Comparison of ENCODE assay signal across 11 cellular contexts in genomic region chr16:54938351-54939346, GRCh38. TPM values are rescaled to one million over a fixed set of nuclear protein-coding genes. Genes with fewer than 3 reads are reported as not detected.
DNase-seq lines count a peak whose midpoint lies in the region; ATAC-seq and TF ChIP-seq lines count a peak whose summit lies in the region.
"Had no signal": no experiment of that assay in that cellular context is flagged by ENCODE, and none has a peak within 500 bp of the region (broad histone marks: within the 10 kb centered on the region; RNA-seq: fewer than 3 reads in every experiment).

No MANE protein-coding gene starts in this region.

- H3K4me1 Mint-ChIP-seq in T-helper 2 cell treated with Interferon-gamma antibody and Interleukin-4, amounts not matched to agents 5 μg/mL and 100 μg/mL, for 36 hours (ENCODE audit: low read depth): peaks cover 6% of the 10 kb centered on the region
- no peaks in the 10 kb centered on the region for H3K4me1 Mint-ChIP-seq in activated T-helper 1 cell treated with anti-CD3 and anti-CD28 coated beads, Interleukin-12 subunit alpha, Interleukin-12 subunit beta, Interleukin-2, Interleukin-4 antibody, amounts not matched to agents 30 ng/mL and 10 ng/mL and 1 ng/mL, durations not matched to agents 14 hours and 24 hours and 36 hours (ENCODE audit: low read depth)
- peaks cover 20% of the 10 kb centered on the region for H3K4me1 Mint-ChIP-seq in HFFc6 (ENCODE audit: low read depth)

- intact Hi-C loops in activated T-helper 1 cell treated with anti-CD3 and anti-CD28 coated beads, Interleukin-12 subunit alpha, Interleukin-12 subunit beta, Interleukin-2, Interleukin-4 antibody, amounts not matched to agents 30 ng/mL and 10 ng/mL and 1 ng/mL, durations not matched to agents 14 hours and 24 hours and 36 hours (cut with micrococcal nuclease): loop anchor here (2.0 to 5.0 kb wide), 3 partner anchors 394 to 1254 kb away; partner anchors contain the start of gene GNAO1
- intact Hi-C loops in left ventricle myocardium superior (cut with micrococcal nuclease): no loop called here
- intact Hi-C loops in prostate gland (cut with DNase I): loop anchor here (10.0 kb wide), 1 partner anchor 1034 kb away; no protein-coding TSS in a partner anchor

- TF ChIP-seq CTCF in prostate gland (IDR thresholded peaks at IDR 0.05) (peak in 2 of 4 experiments; percentile 13 to 36), HFFc6 (IDR thresholded peaks at IDR 0.05) (no peak)

- peak overlapping the region; percentile 60 for H3K27ac Mint-ChIP-seq in T-helper 2 cell treated with Interferon-gamma antibody and Interleukin-4, amounts not matched to agents 5 μg/mL and 100 μg/mL, for 36 hours
- H3K27ac Mint-ChIP-seq in activated T-helper 1 cell treated with anti-CD3 and anti-CD28 coated beads, Interleukin-12 subunit alpha, Interleukin-12 subunit beta, Interleukin-2, Interleukin-4 antibody, amounts not matched to agents 30 ng/mL and 10 ng/mL and 1 ng/mL, durations not matched to agents 14 hours and 24 hours and 36 hours: peak overlapping the region; percentile 18
- no peak overlapping the region for H3K27ac Mint-ChIP-seq in HFFc6

- no peaks in the 10 kb centered on the region for H3K36me3 ChIP-seq in prostate gland

- DNase-seq in T-helper 2 cell treated with Interferon-gamma antibody and Interleukin-4, amounts not matched to agents 5 μg/mL and 100 μg/mL, for 36 hours (ENCODE audit: low spot score): no peak
- no peak for DNase-seq in T-helper 2 cell
- no peak for DNase-seq in activated T-helper 1 cell treated with anti-CD3 and anti-CD28 coated beads, Interleukin-12 subunit alpha, Interleukin-12 subunit beta, Interleukin-2, Interleukin-4 antibody, amounts not matched to agents 30 ng/mL and 10 ng/mL and 1 ng/mL, durations not matched to agents 14 hours and 24 hours and 36 hours (ENCODE audit: low spot score)
- DNase-seq in left ventricle myocardium superior: peak; percentile 40
- peak; percentile 54 for DNase-seq in prostate gland (ENCODE audit: low spot score)
- no peak for DNase-seq in NCI-H2107 (lab: John Stamatoyannopoulos, UW)
- DNase-seq in DMS 273 treated with DMSO at 0.1 percent for 48 hours (lab: John Stamatoyannopoulos, UW): no peak
- DNase-seq in HFFc6: no peak
- DNase-seq: amniotic stem cell, GF-D8 had no signal

- H3K9me3 Mint-ChIP-seq in T-helper 2 cell treated with Interferon-gamma antibody and Interleukin-4, amounts not matched to agents 5 μg/mL and 100 μg/mL, for 36 hours: no peaks in the 10 kb centered on the region
- H3K9me3 Mint-ChIP-seq in activated T-helper 1 cell treated with anti-CD3 and anti-CD28 coated beads, Interleukin-12 subunit alpha, Interleukin-12 subunit beta, Interleukin-2, Interleukin-4 antibody, amounts not matched to agents 30 ng/mL and 10 ng/mL and 1 ng/mL, durations not matched to agents 14 hours and 24 hours and 36 hours: no peaks in the 10 kb centered on the region
- no peaks in the 10 kb centered on the region for H3K9me3 Mint-ChIP-seq in HFFc6

- no peaks in the 10 kb centered on the region for H3K9me3 ChIP-seq in prostate gland

- peaks cover 87% of the 10 kb centered on the region for H3K27me3 Mint-ChIP-seq in T-helper 2 cell treated with Interferon-gamma antibody and Interleukin-4, amounts not matched to agents 5 μg/mL and 100 μg/mL, for 36 hours (ENCODE audit: low read depth)
- peaks cover 80% of the 10 kb centered on the region for H3K27me3 Mint-ChIP-seq in activated T-helper 1 cell treated with anti-CD3 and anti-CD28 coated beads, Interleukin-12 subunit alpha, Interleukin-12 subunit beta, Interleukin-2, Interleukin-4 antibody, amounts not matched to agents 30 ng/mL and 10 ng/mL and 1 ng/mL, durations not matched to agents 14 hours and 24 hours and 36 hours (ENCODE audit: insufficient read depth)
- H3K27me3 Mint-ChIP-seq in HFFc6 (ENCODE audit: insufficient read depth): peaks cover 2% of the 10 kb centered on the region; the same call in 1 of the 2 replicates

- TF ChIP-seq POLR2A in prostate gland (IDR thresholded peaks at IDR 0.05): no peak

- no peaks in the 10 kb centered on the region for H3K27me3 ChIP-seq in prostate gland (replicated peaks; ENCODE audit: insufficient read depth)

- no peaks in the 10 kb centered on the region for H3K4me1 ChIP-seq in prostate gland (replicated peaks)

- peaks cover 6% of the 10 kb centered on the region for H3K36me3 Mint-ChIP-seq in T-helper 2 cell treated with Interferon-gamma antibody and Interleukin-4, amounts not matched to agents 5 μg/mL and 100 μg/mL, for 36 hours (ENCODE audit: low read depth)
- no peaks in the 10 kb centered on the region for H3K36me3 Mint-ChIP-seq in activated T-helper 1 cell treated with anti-CD3 and anti-CD28 coated beads, Interleukin-12 subunit alpha, Interleukin-12 subunit beta, Interleukin-2, Interleukin-4 antibody, amounts not matched to agents 30 ng/mL and 10 ng/mL and 1 ng/mL, durations not matched to agents 14 hours and 24 hours and 36 hours (ENCODE audit: low read depth)
- H3K36me3 Mint-ChIP-seq in HFFc6 (ENCODE audit: low read depth): peaks cover 12% of the 10 kb centered on the region

- H3K4me3 Mint-ChIP-seq in T-helper 2 cell treated with Interferon-gamma antibody and Interleukin-4, amounts not matched to agents 5 μg/mL and 100 μg/mL, for 36 hours: peak overlapping the region; percentile 32
- no peak overlapping the region for H3K4me3 Mint-ChIP-seq in activated T-helper 1 cell treated with anti-CD3 and anti-CD28 coated beads, Interleukin-12 subunit alpha, Interleukin-12 subunit beta, Interleukin-2, Interleukin-4 antibody, amounts not matched to agents 30 ng/mL and 10 ng/mL and 1 ng/mL, durations not matched to agents 14 hours and 24 hours and 36 hours
- H3K4me3 Mint-ChIP-seq in HFFc6: no peak overlapping the region

- no peak for ATAC-seq in left ventricle myocardium superior
- ATAC-seq: activated CD4-positive, CD25-positive, alpha-beta regulatory T cell treated with anti-CD3 and anti-CD28 coated beads, Interleukin-2, amount 50 U/mL, for 24 hours had no signal

- 27% methylated on average over 62 of the region's 64 CpGs for WGBS in prostate gland

- H3K4me3 ChIP-seq in prostate gland: peak overlapping the region in 1 of 2 donors; percentile 80

- H3K27ac ChIP-seq in prostate gland: peak overlapping the region; percentile 92 to 94

RNA-seq across cellular contexts. Expression of gene IRX5, which starts 8.0 kb away (rescaled TPM):
- total RNA-seq in activated T-helper 1 cell treated with anti-CD3 and anti-CD28 coated beads, Interleukin-12 subunit alpha, Interleukin-12 subunit beta, Interleukin-2, Interleukin-4 antibody, amounts not matched to agents 30 ng/mL and 10 ng/mL and 1 ng/mL, durations not matched to agents 14 hours and 24 hours and 36 hours: 0.16 and 0.20 TPM in 2 replicates
- total RNA-seq in left ventricle myocardium superior (0.47 TPM), prostate gland (10 to 100 TPM; 12.7 to 38.8 TPM)
- 1 to 10 TPM; 4.5 to 5.7 (median 4.7) TPM for total RNA-seq in HFFc6 (2021; fragmentation: NEBNext Ultra II Directional; extraction: Animal tissue kit (Norgen Biotek cat#: 25700))

Comparison
In these comparisons a context has a peak if more than half of its experiments do, and no peak if none do; other contexts are left out.
1. DNase-seq: peak in left ventricle myocardium superior (single experiment) and prostate gland (single experiment); none in T-helper 2 cell treated with Interferon-gamma antibody and Interleukin-4, amounts not matched to agents 5 μg/mL and 100 μg/mL, for 36 hours (single experiment), T-helper 2 cell (0 of 5), activated T-helper 1 cell treated with anti-CD3 and anti-CD28 coated beads, Interleukin-12 subunit alpha, Interleukin-12 subunit beta, Interleukin-2, Interleukin-4 antibody, amounts not matched to agents 30 ng/mL and 10 ng/mL and 1 ng/mL, durations not matched to agents 14 hours and 24 hours and 36 hours (single experiment), NCI-H2107 (single experiment), DMS 273 treated with DMSO at 0.1 percent for 48 hours (single experiment) and HFFc6 (single experiment).